12 cellular contexts compared by ENCODE assay signal in genomic region chr3:151580592-151580991, GRCh38.
A peak's percentile ranks its signal among the peaks of the same experiment; 100 is the strongest.
DNase-seq lines count a peak whose midpoint lies in the region; ATAC-seq and TF ChIP-seq lines count a peak whose summit lies in the region.
"Had no signal": no experiment of that assay in that cellular context is flagged by ENCODE, and none has a peak within 500 bp of the region (broad histone marks: within the 10 kb centered on the region; RNA-seq: fewer than 3 reads in every experiment).

No MANE protein-coding gene starts in this region.

- H3K4me3 Mint-ChIP-seq in HFFc6: no peak overlapping the region

- H3K4me3 ChIP-seq in AG04449 (ENCODE audit: low read depth, low read length) (no peak overlapping the region), astrocyte of the cerebellum (ENCODE audit: low read depth, low read length) (no peak overlapping the region), kidney epithelial cell (ENCODE audit: low read depth, low read length) (no peak overlapping the region)
- H3K4me3 ChIP-seq: tibial artery had no signal

- CTCF ChIA-PET in AG04449 (lab: Yijun Ruan, JAX): no interaction called here

- no peaks in the 10 kb centered on the region for H3K9me3 Mint-ChIP-seq in HFFc6

- POLR2A ChIA-PET in AG04449 (lab: Yijun Ruan, JAX): no interaction called here

- no peak for ATAC-seq in HG03342 (IDR thresholded peaks at IDR 0.05; ENCODE audit: unreplicated experiment)
- ATAC-seq in GM21825 (IDR thresholded peaks at IDR 0.05; ENCODE audit: unreplicated experiment): no peak

- peak; percentile 31 for DNase-seq in AG04449 (ENCODE audit: low read depth, low spot score)
- peak; percentile 72 for DNase-seq in HFFc6
- peak; percentile 81 for DNase-seq in astrocyte of the cerebellum (ENCODE audit: low read depth)
- peak; percentile 70 for DNase-seq in kidney epithelial cell (ENCODE audit: low read depth)
- DNase-seq in nucleus accumbens (lab: John Stamatoyannopoulos, UW): no peak
- DNase-seq in SK-N-DZ (ENCODE audit: low spot score): no peak
- DNase-seq: activated CD4-positive, alpha-beta T cell treated with anti-CD3 and anti-CD28 coated beads, Interleukin-2, amount 50 U/mL, for 4 hours; activated naive CD4-positive, alpha-beta T cell; NCI-H446 treated with DMSO at 0.1 percent for 48 hours had no signal

- H3K27me3 Mint-ChIP-seq in HFFc6 (ENCODE audit: insufficient read depth): 0 out of 2 replicates have a peak, but pooled peaks cover 1% of the 10 kb centered on the region

- TF ChIP-seq CTCF in AG04449 (IDR thresholded peaks at IDR 0.05; ENCODE audit: insufficient read depth, low read length, missing control alignments) (no peak), HFFc6 (IDR thresholded peaks at IDR 0.05) (no peak), astrocyte of the cerebellum (IDR thresholded peaks at IDR 0.05; ENCODE audit: low read depth, low read length, missing control alignments) (no peak), kidney epithelial cell (IDR thresholded peaks at IDR 0.05; ENCODE audit: insufficient read depth, low read length, poor library complexity, severe bottlenecking) (no peak)

- no peak overlapping the region for H3K27ac Mint-ChIP-seq in HFFc6

- in situ Hi-C loops in astrocyte of the cerebellum (cut with HindIII; ENCODE audit: low sequenced_read_pairs): no loop called here

- H3K36me3 ChIP-seq in kidney epithelial cell (ENCODE audit: control insufficient read depth, insufficient read depth, low read length): no peaks in the 10 kb centered on the region
- H3K36me3 ChIP-seq: tibial artery had no signal

- H3K36me3 Mint-ChIP-seq in HFFc6 (ENCODE audit: low read depth): no peaks in the 10 kb centered on the region

- H3K4me1 Mint-ChIP-seq in HFFc6 (ENCODE audit: low read depth): peaks cover 11% of the 10 kb centered on the region; the same call in 1 of the 2 replicates

- no peaks in the 10 kb centered on the region for H3K27me3 ChIP-seq in kidney epithelial cell (ENCODE audit: control insufficient read depth, insufficient read depth, low read length)
- H3K27me3 ChIP-seq: tibial artery had no signal

Comparison
In these comparisons a context has a peak if more than half of its experiments do, and no peak if none do; other contexts are left out.
1. DNase-seq: peak in AG04449 (single experiment), HFFc6 (single experiment), astrocyte of the cerebellum (single experiment) and kidney epithelial cell (single experiment); none in nucleus accumbens (0 of 56) and SK-N-DZ (single experiment).